ENCODE assay signal across 9 cellular contexts in genomic region chr22:46084943-46085830, GRCh38.
DNase-seq lines count a peak whose midpoint lies in the region; ATAC-seq and TF ChIP-seq lines count a peak whose summit lies in the region.
"Had no signal": no experiment of that assay in that cellular context is flagged by ENCODE, and none has a peak within 500 bp of the region (broad histone marks: within the 10 kb centered on the region; RNA-seq: fewer than 3 reads in every experiment).

No MANE protein-coding gene starts in this region.

- peak overlapping the region; percentile 35 for H3K4me3 ChIP-seq in SK-N-MC

- H3K9ac ChIP-seq in SK-N-MC (ENCODE audit: insufficient read length) = peak overlapping the region; percentile 65

- intact Hi-C loops in posterior cingulate gyrus (cut with DNase I) = no loop called here

- peaks cover 95% of the 10 kb centered on the region for H3K36me3 ChIP-seq in SK-N-MC (ENCODE audit: insufficient read depth, low read length)

- H3K9me3 ChIP-seq in SK-N-MC (ENCODE audit: low read depth, low read length) = no peaks in the 10 kb centered on the region

- ATAC-seq in HG02623 (IDR thresholded peaks at IDR 0.05; ENCODE audit: unreplicated experiment) = no peak

- no peak for DNase-seq in SK-N-MC (ENCODE audit: low read depth, low spot score)
- DNase-seq in fibroblast of peridontal ligament (ENCODE audit: extremely low read depth) = peak; percentile 85
- peak; percentile 59 to 96 (median 77) for DNase-seq in posterior cingulate gyrus
- DNase-seq in stimulated activated CD4-positive, alpha-beta T cell treated with anti-CD3 and anti-CD28 coated beads, Interleukin-4, amount 100 ng/mL, for 4 hours = no peak
- no peak for DNase-seq in NCI-H1417 (lab: John Stamatoyannopoulos, UW)
- DNase-seq in T-helper 9 cell = no peak
- DNase-seq: foreskin melanocyte had no signal

- TF ChIP-seq CTCF in C4-2B (conservative IDR thresholded peaks at IDR 0.05) = no peak

- H3K27ac ChIP-seq in C4-2B = peak overlapping the region; percentile 93
- H3K27ac ChIP-seq in SK-N-MC = peak overlapping the region; percentile 76

Comparison
In these comparisons a context has a peak if more than half of its experiments do, and no peak if none do; other contexts are left out.
1. DNase-seq: peak in fibroblast of peridontal ligament (single experiment) and posterior cingulate gyrus (10 of 10); none in SK-N-MC (single experiment), stimulated activated CD4-positive, alpha-beta T cell treated with anti-CD3 and anti-CD28 coated beads, Interleukin-4, amount 100 ng/mL, for 4 hours (0 of 2), NCI-H1417 (0 of 3) and T-helper 9 cell (single experiment).